Comparison of ENCODE assay signal across 8 cellular contexts in the genomic region with DNA sequence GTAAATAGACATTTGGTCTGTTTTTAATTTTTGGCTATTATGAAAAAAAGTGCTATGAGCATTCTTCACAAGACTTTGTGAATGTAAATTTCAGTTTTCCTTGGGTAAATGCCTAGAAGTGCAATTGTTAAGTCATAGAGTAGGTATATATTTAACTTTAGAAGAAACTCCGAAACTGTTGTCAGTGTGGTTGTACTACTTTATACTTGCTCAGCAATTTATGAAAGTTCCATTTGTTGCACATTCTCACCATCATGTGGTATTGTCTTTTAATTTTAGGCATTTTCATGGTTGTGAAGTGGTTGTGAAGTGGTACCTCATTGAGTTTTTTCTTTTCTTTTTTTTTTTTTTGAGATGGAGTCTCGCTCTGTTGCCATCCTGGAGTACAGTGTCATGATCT.
"Had no signal": no experiment of that assay in that cellular context is flagged by ENCODE, and none has a peak within 500 bp of the region (broad histone marks: within the 10 kb centered on the region; RNA-seq: fewer than 3 reads in every experiment).

No MANE protein-coding gene starts in this region.

- H3K9ac ChIP-seq: KMS-11 had no signal

- DNase-seq: H9, HCEC 1CT, KBM-7 had no signal

- H3K4me3 ChIP-seq: GM23338 had no signal

- ATAC-seq: GM23338 had no signal

- H3K27ac ChIP-seq: KMS-11 had no signal

- H3K4me2 ChIP-seq: GM23338, KMS-11 had no signal

- FAIRE-seq: H1, H54, HTR-8/SVneo had no signal

- H2AFZ ChIP-seq: GM23338 had no signal
